ENCODE assay signal across 14 cellular contexts in genomic region chr17:18968945-18969887, GRCh38. TPM values are rescaled to one million over a fixed set of nuclear protein-coding genes. Genes with fewer than 3 reads are reported as not detected.
DNase-seq lines count a peak whose midpoint lies in the region; ATAC-seq and TF ChIP-seq lines count a peak whose summit lies in the region.
"Had no signal": no experiment of that assay in that cellular context is flagged by ENCODE, and none has a peak within 500 bp of the region (broad histone marks: within the 10 kb centered on the region; RNA-seq: fewer than 3 reads in every experiment).

No MANE protein-coding gene starts in this region.

- H3K4me1 Mint-ChIP-seq in Calu3 (ENCODE audit: low read depth, unreplicated experiment) (peaks cover 14% of the 10 kb centered on the region), endothelial cell (ENCODE audit: unreplicated experiment) (peaks cover 30% of the 10 kb centered on the region)

- H3K23ac ChIP-seq in neuronal stem cell (ENCODE audit: low read depth, low read length, poor library complexity), result peak overlapping the region; percentile 25

- H3K27me3 ChIP-seq in Loucy (ENCODE audit: insufficient read depth, low read length, poor library complexity, severe bottlenecking) (no peaks in the 10 kb centered on the region), neuronal stem cell (ENCODE audit: control insufficient read depth in 3 of 3, insufficient read depth in 3 of 3, low read depth in 1 of 3, low read length in 3 of 3) (no peaks in the 10 kb centered on the region)
- H3K27me3 ChIP-seq: gastrocnemius medialis, spleen had no signal

- no peaks in the 10 kb centered on the region for H3K9me2 ChIP-seq in Loucy (replicated peaks; ENCODE audit: low read depth, low read length)

- BruUV-seq in Calu3 (replicated peaks; lab: Mats Ljungman, UMichigan), result no TSS peak

- no peaks in the 10 kb centered on the region for H3F3A ChIP-seq in Loucy (ENCODE audit: low read depth)

- ATAC-seq in GM21360 (IDR thresholded peaks at IDR 0.05; ENCODE audit: unreplicated experiment) (no peak), GM18498 (IDR thresholded peaks at IDR 0.05; ENCODE audit: unreplicated experiment) (no peak), HG03354 (IDR thresholded peaks at IDR 0.05; ENCODE audit: poor library complexity, severe bottlenecking, unreplicated experiment) (no peak)
- ATAC-seq: gastrocnemius medialis, SK-N-SH treated with all-trans-retinoic acid at 6 μM for 48 hours had no signal

- peaks cover 54% of the 10 kb centered on the region for H3K4me1 ChIP-seq in Loucy (ENCODE audit: insufficient read depth, low read length, poor library complexity, severe bottlenecking)
- H3K4me1 ChIP-seq in neuronal stem cell (ENCODE audit: control insufficient read depth in 2 of 2, insufficient read depth in 1 of 2, low read depth in 1 of 2, low read length in 2 of 2), result peaks cover 25% of the 10 kb centered on the region in 2 donors

- H4K8ac ChIP-seq in neuronal stem cell (ENCODE audit: low read depth, low read length), result no peak overlapping the region

- peak overlapping the region; percentile 99 for H2AK5ac ChIP-seq in neuronal stem cell (ENCODE audit: low read depth, low read length)

- H2BK12ac ChIP-seq in neuronal stem cell (ENCODE audit: low read length), result peak overlapping the region; percentile 78

- H3K27ac Mint-ChIP-seq in Calu3 (ENCODE audit: unreplicated experiment) (no peak overlapping the region), endothelial cell (ENCODE audit: unreplicated experiment) (peak overlapping the region; percentile 97)

- H3K9ac ChIP-seq in Loucy (ENCODE audit: low read depth, low read length, poor library complexity, severe bottlenecking) (peak overlapping the region; percentile 78), neuronal stem cell (ENCODE audit: low read depth, low read length, poor library complexity) (peak overlapping the region; percentile 83)

- peak overlapping the region; percentile 93 for H2BK15ac ChIP-seq in neuronal stem cell (ENCODE audit: low read length)

- H3K4ac ChIP-seq in neuronal stem cell (ENCODE audit: low read length), result peak overlapping the region; percentile 80

- H2AFZ ChIP-seq in Loucy (ENCODE audit: low read length), result no peak overlapping the region
- H2AFZ ChIP-seq in neuronal stem cell (ENCODE audit: low read length), result peak overlapping the region; percentile 89

- H3K27ac ChIP-seq in neuronal stem cell (replicated peaks; ENCODE audit: low read length), result no peak overlapping the region
- H3K27ac ChIP-seq: gastrocnemius medialis, HL-60 had no signal

- no peaks in the 10 kb centered on the region for H3K79me2 ChIP-seq in Loucy (ENCODE audit: insufficient read depth, low read length)

- H2BK5ac ChIP-seq in neuronal stem cell (ENCODE audit: low read length), result peak overlapping the region; percentile 60

- H3K79me1 ChIP-seq in neuronal stem cell (ENCODE audit: low read depth, low read length), result peaks cover 3% of the 10 kb centered on the region

- H3K36me3 ChIP-seq in Loucy (ENCODE audit: insufficient read depth, low read length) (no peaks in the 10 kb centered on the region), neuronal stem cell (replicated peaks in 1 of 2; ENCODE audit: control insufficient read depth in 2 of 2, insufficient read depth in 2 of 2, low read length in 2 of 2) (peaks cover 0 to 10% of the 10 kb centered on the region in 2 donors)
- H3K36me3 ChIP-seq: gastrocnemius medialis had no signal

- H4K91ac ChIP-seq in neuronal stem cell (ENCODE audit: low read depth, low read length, poor library complexity), result peak overlapping the region; percentile 43

- WGBS in neuronal stem cell (ENCODE audit: extremely low coverage in 2 of 2, insufficient read length in 2 of 2, insufficient replicate concordance in 1 of 2), 2 donors, result no CpG with 5 or more reads among the region's 23 CpGs

- TF ChIP-seq CTCF in Calu3 (IDR thresholded peaks at IDR 0.05; ENCODE audit: unreplicated experiment) (no peak), Loucy (conservative IDR thresholded peaks at IDR 0.05; ENCODE audit: low read length) (no peak), endothelial cell (IDR thresholded peaks at IDR 0.05; ENCODE audit: unreplicated experiment) (no peak)

- peak overlapping the region; percentile 88 for H3K18ac ChIP-seq in neuronal stem cell (ENCODE audit: low read length)

- DNase-seq in Calu3 (peak; percentile 18), endothelial cell (ENCODE audit: low spot score) (no peak), neuronal stem cell (ENCODE audit: low spot score) (no peak), DMS153 treated with DMSO at 0.1 percent for 48 hours (lab: John Stamatoyannopoulos, UW; ENCODE audit: unreplicated experiment) (no peak)
- DNase-seq: DMS153, gastrocnemius medialis, spleen had no signal

- peak overlapping the region; percentile 2 for H2BK120ac ChIP-seq in neuronal stem cell (ENCODE audit: low read depth, low read length)

- H3K27me3 Mint-ChIP-seq in Calu3 (ENCODE audit: unreplicated experiment), result no peaks in the 10 kb centered on the region
- H3K27me3 Mint-ChIP-seq in endothelial cell (ENCODE audit: unreplicated experiment), result peaks cover 15% of the 10 kb centered on the region

- H3K4me2 ChIP-seq in Loucy (ENCODE audit: low read depth, low read length, poor library complexity, severe bottlenecking) (peak overlapping the region; percentile 71), neuronal stem cell (ENCODE audit: insufficient read depth, low read length, poor library complexity, severe bottlenecking) (no peak overlapping the region)

- no peaks in the 10 kb centered on the region for H4K20me1 ChIP-seq in Loucy (ENCODE audit: insufficient read depth, low read length, poor library complexity, severe bottlenecking)

- H3K14ac ChIP-seq in neuronal stem cell (ENCODE audit: low read length), result peak overlapping the region; percentile 9

- no peaks in the 10 kb centered on the region for H3K9me3 ChIP-seq in Loucy (ENCODE audit: insufficient read depth, low read depth, low read length)
- no peaks in the 10 kb centered on the region for H3K9me3 ChIP-seq in neuronal stem cell (replicated peaks in 1 of 2; ENCODE audit: control insufficient read depth in 2 of 2, insufficient read depth in 1 of 2, low read depth in 1 of 2, low read length in 2 of 2)
- H3K9me3 ChIP-seq: gastrocnemius medialis, spleen had no signal

- CTCF ChIA-PET in Calu3 (lab: Charles Lee), result interaction anchor here (1.0 kb wide), 1 partner anchor 8 kb away, joined by 5 read pairs; no protein-coding TSS in a partner anchor

- H3K4me3 ChIP-seq in Loucy (ENCODE audit: low read length, poor library complexity, severe bottlenecking), result peak overlapping the region; percentile 25
- no peak overlapping the region for H3K4me3 ChIP-seq in neuronal stem cell (ENCODE audit: low read length in 2 of 2)
- H3K4me3 ChIP-seq: gastrocnemius medialis, spleen had no signal

- H3K9me3 Mint-ChIP-seq in Calu3 (ENCODE audit: low read depth, unreplicated experiment) (no peaks in the 10 kb centered on the region), endothelial cell (ENCODE audit: unreplicated experiment) (no peaks in the 10 kb centered on the region)

- H3K36me3 Mint-ChIP-seq in Calu3 (ENCODE audit: insufficient read depth, unreplicated experiment) (peaks cover 12% of the 10 kb centered on the region), endothelial cell (ENCODE audit: low read depth, unreplicated experiment) (no peaks in the 10 kb centered on the region)

- no peak overlapping the region for H3K4me3 Mint-ChIP-seq in Calu3 (ENCODE audit: low read depth, unreplicated experiment)
- no peak overlapping the region for H3K4me3 Mint-ChIP-seq in endothelial cell (ENCODE audit: unreplicated experiment)

- intact Hi-C loops in Calu3 (cut with micrococcal nuclease; ENCODE audit: unreplicated experiment), result no loop called here

RNA-seq across cellular contexts. Expression of gene SLC5A10, which starts 17.3 kb away (rescaled TPM):
- not detected in 2 replicates for total RNA-seq in Calu3 (2022)
- 0.08 TPM for total RNA-seq in endothelial cell (ENCODE audit: unreplicated experiment)
- under 0.01 TPM for polyA plus RNA-seq in neuronal stem cell (2013, experiment 1 of 2)
- polyA plus RNA-seq in neuronal stem cell (2013, experiment 2 of 2), result not detected
- total RNA-seq: gastrocnemius medialis, H4 had no signal

RNA-seq across cellular contexts. Expression of gene FAM83G, which starts 35.3 kb away (rescaled TPM):
- total RNA-seq in Calu3 (2022), result 21.2 and 21.5 TPM in 2 replicates
- total RNA-seq in endothelial cell (ENCODE audit: unreplicated experiment), result 1.6 TPM
- 9.5 TPM for polyA plus RNA-seq in neuronal stem cell (2013, experiment 1 of 2)
- polyA plus RNA-seq in neuronal stem cell (2013, experiment 2 of 2), result 9.7 TPM
